Comparison of ENCODE assay signal across 1 cellular context in the genomic region with DNA sequence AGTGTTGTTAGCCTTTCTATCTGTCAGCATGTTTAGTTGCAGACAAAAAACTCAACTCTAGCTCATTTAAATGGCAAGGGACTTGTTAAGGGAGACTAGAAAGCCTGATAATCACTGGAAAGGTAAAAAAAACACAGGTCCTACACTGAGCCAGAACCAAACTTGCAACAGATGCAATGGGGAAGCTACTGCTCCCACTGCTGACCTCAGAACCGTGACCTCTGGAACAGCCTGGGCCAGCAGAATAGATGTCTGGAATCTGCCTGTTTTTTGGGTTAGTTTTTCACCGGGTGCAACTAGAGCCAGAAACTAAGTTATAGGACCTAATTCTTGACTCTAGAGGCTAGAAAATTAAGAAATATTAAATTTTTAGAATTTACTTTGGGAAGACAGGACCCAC.
TF ChIP-seq lines count a peak whose summit lies in the region.

No MANE protein-coding gene starts in this region.

TF ChIP-seq in GM23338, 12 proteins besides CTCF, POLR2A, EP300 and RAD21 (continued from another document):
- TF ChIP-seq, protein P1, sequence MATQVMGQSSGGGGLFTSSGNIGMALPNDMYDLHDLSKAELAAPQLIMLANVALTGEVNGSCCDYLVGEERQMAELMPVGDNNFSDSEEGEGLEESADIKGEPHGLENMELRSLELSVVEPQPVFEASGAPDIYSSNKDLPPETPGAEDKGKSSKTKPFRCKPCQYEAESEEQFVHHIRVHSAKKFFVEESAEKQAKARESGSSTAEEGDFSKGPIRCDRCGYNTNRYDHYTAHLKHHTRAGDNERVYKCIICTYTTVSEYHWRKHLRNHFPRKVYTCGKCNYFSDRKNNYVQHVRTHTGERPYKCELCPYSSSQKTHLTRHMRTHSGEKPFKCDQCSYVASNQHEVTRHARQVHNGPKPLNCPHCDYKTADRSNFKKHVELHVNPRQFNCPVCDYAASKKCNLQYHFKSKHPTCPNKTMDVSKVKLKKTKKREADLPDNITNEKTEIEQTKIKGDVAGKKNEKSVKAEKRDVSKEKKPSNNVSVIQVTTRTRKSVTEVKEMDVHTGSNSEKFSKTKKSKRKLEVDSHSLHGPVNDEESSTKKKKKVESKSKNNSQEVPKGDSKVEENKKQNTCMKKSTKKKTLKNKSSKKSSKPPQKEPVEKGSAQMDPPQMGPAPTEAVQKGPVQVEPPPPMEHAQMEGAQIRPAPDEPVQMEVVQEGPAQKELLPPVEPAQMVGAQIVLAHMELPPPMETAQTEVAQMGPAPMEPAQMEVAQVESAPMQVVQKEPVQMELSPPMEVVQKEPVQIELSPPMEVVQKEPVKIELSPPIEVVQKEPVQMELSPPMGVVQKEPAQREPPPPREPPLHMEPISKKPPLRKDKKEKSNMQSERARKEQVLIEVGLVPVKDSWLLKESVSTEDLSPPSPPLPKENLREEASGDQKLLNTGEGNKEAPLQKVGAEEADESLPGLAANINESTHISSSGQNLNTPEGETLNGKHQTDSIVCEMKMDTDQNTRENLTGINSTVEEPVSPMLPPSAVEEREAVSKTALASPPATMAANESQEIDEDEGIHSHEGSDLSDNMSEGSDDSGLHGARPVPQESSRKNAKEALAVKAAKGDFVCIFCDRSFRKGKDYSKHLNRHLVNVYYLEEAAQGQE (IDR thresholded peaks at IDR 0.05; ENCODE audit: unreplicated experiment), result no peak
- TF ChIP-seq JUNB (IDR thresholded peaks at IDR 0.05; ENCODE audit: unreplicated experiment), result no peak
- TF ChIP-seq CREB1 (CRISPR knock-in tag; IDR thresholded peaks at IDR 0.05; ENCODE audit: low read depth), result no peak
- TF ChIP-seq STAT1 (IDR thresholded peaks at IDR 0.05; ENCODE audit: unreplicated experiment), result no peak
TF ChIP-seq in GM23338: peak in this region for 0.
